ENCODE assay signal across 12 cellular contexts in the genomic region with DNA sequence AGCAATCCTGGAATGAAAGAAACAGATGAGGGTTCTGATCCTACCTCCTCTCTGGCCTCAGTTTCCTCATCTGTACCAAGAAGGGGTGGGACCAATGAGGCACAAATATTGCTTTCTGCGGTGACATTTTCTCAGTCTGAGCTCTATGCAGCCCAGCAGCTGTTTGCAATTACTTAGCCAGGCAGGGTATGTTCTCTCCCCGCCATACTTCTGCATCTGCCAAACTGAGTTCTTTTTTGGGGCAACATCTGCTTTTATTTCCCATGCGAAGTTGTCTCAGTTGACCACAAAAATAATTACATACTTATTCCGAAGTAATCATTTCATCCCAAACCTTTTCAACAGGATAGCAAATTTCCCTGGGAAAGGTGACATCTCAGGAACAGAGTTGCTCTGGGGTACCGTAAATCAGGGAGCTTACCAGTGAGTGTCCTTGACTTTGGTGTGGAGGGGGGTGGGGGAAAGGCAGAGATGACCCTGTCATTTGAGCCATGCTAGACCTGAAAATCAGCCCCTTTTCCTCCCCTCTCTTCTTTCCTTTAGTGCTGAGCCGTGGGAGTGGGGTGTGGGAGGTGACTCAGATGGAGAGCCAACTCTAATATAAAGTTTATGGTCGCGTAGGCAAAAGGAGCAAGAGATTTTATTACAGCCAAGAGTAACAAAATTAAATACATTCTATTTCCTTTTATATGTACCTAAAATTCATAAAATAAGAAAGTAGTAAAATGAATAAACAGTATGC.
"Had no signal": no experiment of that assay in that cellular context is flagged by ENCODE, and none has a peak within 500 bp of the region (broad histone marks: within the 10 kb centered on the region; RNA-seq: fewer than 3 reads in every experiment).

No MANE protein-coding gene starts in this region.

- ATAC-seq: activated CD8-positive, alpha-beta memory T cell treated with anti-CD3 and anti-CD28 coated beads, Interleukin-2, amount 10 ng/mL, durations not matched to agents 7 days and 5 days; activated T-cell treated with anti-CD3 and anti-CD28 coated beads, Interleukin-2, amount 50 U/mL, for 4 hours; naive thymus-derived CD4-positive, alpha-beta T cell; psoas muscle; T-helper 17 cell had no signal

- H3K36me3 ChIP-seq: thoracic aorta had no signal

- H3K9me3 ChIP-seq: psoas muscle, thoracic aorta had no signal

- H3K4me3 ChIP-seq: psoas muscle, thoracic aorta had no signal

- H3K4me1 ChIP-seq: psoas muscle had no signal

- DNase-seq: activated CD8-positive, alpha-beta memory T cell treated with anti-CD3 and anti-CD28 coated beads, Interleukin-2, amount 10 ng/mL, durations not matched to agents 7 days and 5 days; activated effector memory CD4-positive, alpha-beta T cell treated with anti-CD3 and anti-CD28 coated beads, Interleukin-2, amount 50 U/mL, for 16 hours; activated T-cell treated with anti-CD3 and anti-CD28 coated beads, Interleukin-2, amount 50 U/mL, for 4 hours; effector CD4-positive, alpha-beta T cell; glutamatergic neuron; naive thymus-derived CD4-positive, alpha-beta T cell; psoas muscle; stimulated activated CD4-positive, alpha-beta T cell treated with anti-CD3 and anti-CD28 coated beads, Interleukin-15, amount 100 ng/mL, for 24 hours; stimulated activated CD4-positive, alpha-beta T cell treated with anti-CD3 and anti-CD28 coated beads, Interleukin-4, amount 100 ng/mL, for 24 hours; T-helper 17 cell had no signal

- H3K27ac ChIP-seq: epithelial cell of prostate, psoas muscle, thoracic aorta had no signal
